In genomic region chr13:20685042-20685441, GRCh38 we compare ENCODE assay signal across 28 cellular contexts. TPM values are rescaled to one million over a fixed set of nuclear protein-coding genes. Genes with fewer than 3 reads are reported as not detected.
"Had no signal": no experiment of that assay in that cellular context is flagged by ENCODE, and none has a peak within 500 bp of the region (broad histone marks: within the 10 kb centered on the region; RNA-seq: fewer than 3 reads in every experiment).

No MANE protein-coding gene starts in this region.

- DNase-seq: activated CD4-positive, alpha-beta T cell treated with anti-CD3 and anti-CD28 coated beads, Interleukin-2, amount 10 ng/mL, durations not matched to agents 24 days and 14 days; activated CD4-positive, alpha-beta T cell treated with anti-CD3 and anti-CD28 coated beads, Interleukin-2, amount 50 U/mL, for 4 hours; activated CD8-positive, alpha-beta T cell treated with anti-CD3 and anti-CD28 coated beads for 36 hours; activated gamma-delta T cell; activated naive CD4-positive, alpha-beta T cell treated with Interleukin-2 at 50 U/mL for 16 hours; activated naive CD8-positive, alpha-beta T cell treated with anti-CD3 and anti-CD28 coated beads, Interleukin-2, amount 10 ng/mL, durations not matched to agents 7 days and 5 days; activated T-cell treated with anti-CD3 and anti-CD28 coated beads, Interleukin-2, amount 50 U/mL, for 1 hour; activated T-cell treated with anti-CD3 and anti-CD28 coated beads, Interleukin-2, amount 50 U/mL, for 72 hours; amygdala; Karpas-422; KBM-7; NCI-H1048; NCI-H1105 treated with DMSO at 0.1 percent for 48 hours; NCI-H1436; NCI-H1694; NCI-H2029; NCI-H345; NCI-H524 treated with DMSO at 0.1 percent for 48 hours; NK-92 treated with Interleukin-12 subunit alpha and Interleukin-12 subunit beta, amount 100 ng/mL, for 24 hours; Right ventricle myocardium superior; SW 1271; T-helper 1 cell; T-helper 2 cell; T-helper 9 cell had no signal

- H3K4me3 ChIP-seq: ascending aorta, breast epithelium had no signal

- H3K27me3 ChIP-seq: ascending aorta, breast epithelium had no signal

- H3K27ac Mint-ChIP-seq: activated CD4-positive, alpha-beta T cell treated with anti-CD3 and anti-CD28 coated beads, Interleukin-2, amount 10 ng/mL, durations not matched to agents 24 days and 14 days; activated CD8-positive, alpha-beta T cell treated with anti-CD3 and anti-CD28 coated beads for 36 hours; activated naive CD4-positive, alpha-beta T cell treated with anti-CD3 and anti-CD28 coated beads, Interleukin-2, amount 50 U/mL, for 24 hours; activated naive CD8-positive, alpha-beta T cell treated with anti-CD3 and anti-CD28 coated beads, Interleukin-2, amount 10 ng/mL, durations not matched to agents 7 days and 5 days; activated T-cell treated with anti-CD3 and anti-CD28 coated beads, Interleukin-2, amount 50 U/mL, for 72 hours; activated T-helper 17 cell treated with anti-CD3 and anti-CD28 coated beads, Interleukin-2, amount 50 U/mL, for 72 hours had no signal

- ATAC-seq: activated CD8-positive, alpha-beta T cell treated with anti-CD3 and anti-CD28 coated beads for 36 hours; activated T-cell treated with anti-CD3 and anti-CD28 coated beads, Interleukin-2, amount 50 U/mL, for 72 hours; activated T-helper 17 cell treated with anti-CD3 and anti-CD28 coated beads, Interleukin-2, amount 50 U/mL, for 72 hours had no signal

- H3K27me3 Mint-ChIP-seq: activated CD4-positive, alpha-beta T cell treated with anti-CD3 and anti-CD28 coated beads, Interleukin-2, amount 10 ng/mL, durations not matched to agents 24 days and 14 days; activated CD8-positive, alpha-beta T cell treated with anti-CD3 and anti-CD28 coated beads for 36 hours; activated naive CD4-positive, alpha-beta T cell treated with anti-CD3 and anti-CD28 coated beads, Interleukin-2, amount 50 U/mL, for 24 hours; activated naive CD8-positive, alpha-beta T cell treated with anti-CD3 and anti-CD28 coated beads, Interleukin-2, amount 10 ng/mL, durations not matched to agents 7 days and 5 days; activated T-helper 17 cell treated with anti-CD3 and anti-CD28 coated beads, Interleukin-2, amount 50 U/mL, for 72 hours had no signal

- H3K36me3 ChIP-seq: ascending aorta, breast epithelium had no signal

- H3K36me3 Mint-ChIP-seq: activated naive CD8-positive, alpha-beta T cell treated with anti-CD3 and anti-CD28 coated beads, Interleukin-2, amount 10 ng/mL, durations not matched to agents 7 days and 5 days had no signal

- H3K9me3 ChIP-seq: ascending aorta, breast epithelium had no signal

- H3K27ac ChIP-seq: ascending aorta, breast epithelium had no signal

- H3K4me3 Mint-ChIP-seq: activated CD4-positive, alpha-beta T cell treated with anti-CD3 and anti-CD28 coated beads, Interleukin-2, amount 10 ng/mL, durations not matched to agents 24 days and 14 days; activated CD8-positive, alpha-beta T cell treated with anti-CD3 and anti-CD28 coated beads for 36 hours; activated naive CD4-positive, alpha-beta T cell treated with anti-CD3 and anti-CD28 coated beads, Interleukin-2, amount 50 U/mL, for 24 hours; activated naive CD8-positive, alpha-beta T cell treated with anti-CD3 and anti-CD28 coated beads, Interleukin-2, amount 10 ng/mL, durations not matched to agents 7 days and 5 days; activated T-cell treated with anti-CD3 and anti-CD28 coated beads, Interleukin-2, amount 50 U/mL, for 72 hours; activated T-helper 17 cell treated with anti-CD3 and anti-CD28 coated beads, Interleukin-2, amount 50 U/mL, for 72 hours had no signal

- H3K4me1 ChIP-seq: ascending aorta, breast epithelium had no signal

- H3K4me1 Mint-ChIP-seq: activated CD4-positive, alpha-beta T cell treated with anti-CD3 and anti-CD28 coated beads, Interleukin-2, amount 10 ng/mL, durations not matched to agents 24 days and 14 days; activated naive CD4-positive, alpha-beta T cell treated with anti-CD3 and anti-CD28 coated beads, Interleukin-2, amount 50 U/mL, for 24 hours; activated naive CD8-positive, alpha-beta T cell treated with anti-CD3 and anti-CD28 coated beads, Interleukin-2, amount 10 ng/mL, durations not matched to agents 7 days and 5 days; activated T-helper 17 cell treated with anti-CD3 and anti-CD28 coated beads, Interleukin-2, amount 50 U/mL, for 72 hours had no signal

- H3K9me3 Mint-ChIP-seq: activated CD4-positive, alpha-beta T cell treated with anti-CD3 and anti-CD28 coated beads, Interleukin-2, amount 10 ng/mL, durations not matched to agents 24 days and 14 days; activated CD8-positive, alpha-beta T cell treated with anti-CD3 and anti-CD28 coated beads for 36 hours; activated naive CD4-positive, alpha-beta T cell treated with anti-CD3 and anti-CD28 coated beads, Interleukin-2, amount 50 U/mL, for 24 hours; activated naive CD8-positive, alpha-beta T cell treated with anti-CD3 and anti-CD28 coated beads, Interleukin-2, amount 10 ng/mL, durations not matched to agents 7 days and 5 days; activated T-cell treated with anti-CD3 and anti-CD28 coated beads, Interleukin-2, amount 50 U/mL, for 72 hours; activated T-helper 17 cell treated with anti-CD3 and anti-CD28 coated beads, Interleukin-2, amount 50 U/mL, for 72 hours had no signal

RNA-seq across cellular contexts. Expression of gene IL17D, which starts 18.5 kb away (rescaled TPM):
- total RNA-seq: activated CD4-positive, alpha-beta T cell treated with anti-CD3 and anti-CD28 coated beads, Interleukin-2, amount 10 ng/mL, durations not matched to agents 24 days and 14 days; activated naive CD8-positive, alpha-beta T cell treated with anti-CD3 and anti-CD28 coated beads, Interleukin-2, amount 10 ng/mL, durations not matched to agents 7 days and 5 days; ascending aorta had no signal
